In genomic region chr3:65924762-65925161, GRCh38 we compare ENCODE assay signal across 12 cellular contexts.
"Had no signal": no experiment of that assay in that cellular context is flagged by ENCODE, and none has a peak within 500 bp of the region (broad histone marks: within the 10 kb centered on the region; RNA-seq: fewer than 3 reads in every experiment).

No MANE protein-coding gene starts in this region.

- FAIRE-seq: kidney had no signal

- DNase-seq: activated CD4-positive, alpha-beta T cell treated with anti-CD3 and anti-CD28 coated beads for 1 hour; activated CD4-positive, alpha-beta T cell treated with anti-CD3 and anti-CD28 coated beads, Interleukin-2, amount 50 U/mL, for 48 hours; activated CD8-positive, alpha-beta memory T cell treated with anti-CD3 and anti-CD28 coated beads, Interleukin-2, amount 10 ng/mL, durations not matched to agents 7 days and 5 days; activated effector memory CD4-positive, alpha-beta T cell treated with anti-CD3 and anti-CD28 coated beads, Interleukin-2, amount 50 U/mL, for 16 hours; activated T-cell treated with anti-CD3 and anti-CD28 coated beads, Interleukin-2, amount 50 U/mL, for 4 hours; anterior cingulate cortex; effector CD4-positive, alpha-beta T cell; gastrocnemius medialis; kidney; ovary; trophoblast cell had no signal

- H3K27ac ChIP-seq: coronary artery, ovary had no signal

- H3K27me3 ChIP-seq: gastrocnemius medialis, ovary had no signal

- H3K9me3 ChIP-seq: gastrocnemius medialis, ovary had no signal

- H3K36me3 ChIP-seq: gastrocnemius medialis, ovary had no signal

- H3K4me3 ChIP-seq: coronary artery, gastrocnemius medialis, ovary had no signal
